In genomic region chr17:18815924-18816323, GRCh38 we compare ENCODE assay signal across 6 cellular contexts. TPM values are rescaled to one million over a fixed set of nuclear protein-coding genes. Genes with fewer than 3 reads are reported as not detected.
A peak's percentile ranks its signal among the peaks of the same experiment; 100 is the strongest.
DNase-seq lines count a peak whose midpoint lies in the region; ATAC-seq, FAIRE-seq and TF ChIP-seq lines count a peak whose summit lies in the region.
"Not testable (repeated sequence)": the region's sequence is repeated elsewhere in the genome, so short reads cannot be mapped to it uniquely, and the experiment has no call there.

No MANE protein-coding gene starts in this region.

- H4K8ac ChIP-seq in neuronal stem cell (ENCODE audit: low read depth, low read length), result not testable (repeated sequence)

- H3K79me1 ChIP-seq in neuronal stem cell (ENCODE audit: low read depth, low read length), result not testable (repeated sequence)

- H3K9me3 ChIP-seq in HEK293 (ENCODE audit: control insufficient read depth, insufficient read depth, low read depth, low read length); K562 (replicated peaks; ENCODE audit: control insufficient read depth, insufficient read depth, low read depth, low read length); neuronal stem cell (replicated peaks in 1 of 2; ENCODE audit: control insufficient read depth in 2 of 2, insufficient read depth in 1 of 2, low read depth in 1 of 2, low read length in 2 of 2): not testable (repeated sequence)

- CTCF ChIA-PET in HEK293 (lab: Yijun Ruan, JAX), result interaction anchor here (0.5 to 0.6 kb wide), 2 partner anchors 49 to 190 kb away, joined by 3 read pairs; no protein-coding TSS in a partner anchor
- CTCF ChIA-PET in K562 (lab: Yijun Ruan, JAX; ENCODE audit: low intra/inter-chr PET ratio), result not testable (repeated sequence)

- not testable (repeated sequence) for TF ChIP-seq RAD21 in K562 (CRISPR knock-in tag; conservative IDR thresholded peaks at IDR 0.05 in 1 of 2, IDR thresholded peaks at IDR 0.05 in 1 of 2)

- not testable (repeated sequence) for H3K4me2 ChIP-seq in K562 (ENCODE audit: insufficient read depth, low read length); neuronal stem cell (ENCODE audit: insufficient read depth, low read length, poor library complexity, severe bottlenecking)

- H3K36me3 ChIP-seq in HEK293 (ENCODE audit: control insufficient read depth in 2 of 2, insufficient read depth in 1 of 2, low read length in 2 of 2); K562 (ENCODE audit: control insufficient read depth, insufficient read depth, low read length); neuronal stem cell (replicated peaks in 1 of 2; ENCODE audit: control insufficient read depth in 2 of 2, insufficient read depth in 2 of 2, low read length in 2 of 2): not testable (repeated sequence)

- not testable (repeated sequence) for BruUV-seq in K562 (replicated peaks; lab: Mats Ljungman, UMichigan)

- H3K9ac ChIP-seq in K562 (ENCODE audit: insufficient read depth in 1 of 2, low read depth in 2 of 2, low read length in 2 of 2); neuronal stem cell (ENCODE audit: low read depth, low read length, poor library complexity): not testable (repeated sequence)

- intact Hi-C loops in K562 (cut with micrococcal nuclease), result loop anchor here (10.0 kb wide), 1 partner anchor 139 kb away; the partner anchor contains the start of gene SLC5A10

- not testable (repeated sequence) for TF ChIP-seq CTCF in HEK293 (tag by site-specific recombination; IDR thresholded peaks at IDR 0.05); K562 (IDR thresholded peaks at IDR 0.05 in 2 of 3, conservative IDR thresholded peaks at IDR 0.05 in 1 of 3; ENCODE audit: insufficient read depth in 2 of 3, low read depth in 1 of 3, low read length in 3 of 3)

- H3K79me2 ChIP-seq in K562 (ENCODE audit: control insufficient read depth, insufficient read depth, low read length), result not testable (repeated sequence)

- not testable (repeated sequence) for H2BK5ac ChIP-seq in neuronal stem cell (ENCODE audit: low read length)

- 0% methylated on average over 3 of the region's 3 CpGs for WGBS in K562 (ENCODE audit: insufficient coverage, low coverage, missing lambda C conversion rate)
- no CpG with 5 or more reads among the region's 3 CpGs for WGBS in neuronal stem cell (ENCODE audit: extremely low coverage in 2 of 2, insufficient read length in 2 of 2, insufficient replicate concordance in 1 of 2), 2 donors

- H3K14ac ChIP-seq in neuronal stem cell (ENCODE audit: low read length), result not testable (repeated sequence)

- H3K18ac ChIP-seq in neuronal stem cell (ENCODE audit: low read length), result not testable (repeated sequence)

- peak; percentile 6 for DNase-seq in NCI-H82 treated with DMSO at 0.1 percent for 48 hours (lab: John Stamatoyannopoulos, UW; ENCODE audit: unreplicated experiment)
- DNase-seq in OCI-M1 (lab: John Stamatoyannopoulos, UW), result peak; percentile 62
- DNase-seq in K562 (ENCODE audit: extremely low read depth in 1 of 4, low spot score in 3 of 4), result peak in 3 of 4 experiments; percentile 3 to 59 (median 3)
- peak; percentile 39 to 62 for DNase-seq in erythroblast (lab: John Stamatoyannopoulos, UW)
- DNase-seq in neuronal stem cell (ENCODE audit: low spot score), result not testable (repeated sequence)

- H4K20me1 ChIP-seq in K562 (replicated peaks; ENCODE audit: control insufficient read depth, insufficient read depth, low read length), result not testable (repeated sequence)

- peak; percentile 81 for ATAC-seq in K562

- H2BK120ac ChIP-seq in neuronal stem cell (ENCODE audit: low read depth, low read length), result not testable (repeated sequence)

- POLR2A ChIA-PET in HEK293 (lab: Yijun Ruan, JAX), result not testable (repeated sequence)
- POLR2A ChIA-PET in K562 (lab: Yijun Ruan, JAX), result interaction anchor here (1.0 kb wide), 1 partner anchor 43 kb away, joined by 3 read pairs; no protein-coding TSS in a partner anchor

- not testable (repeated sequence) for H3K9me1 ChIP-seq in K562 (ENCODE audit: control insufficient read depth, insufficient read depth, low read length)

- not testable (repeated sequence) for H2AK5ac ChIP-seq in neuronal stem cell (ENCODE audit: low read depth, low read length)

- H4K91ac ChIP-seq in neuronal stem cell (ENCODE audit: low read depth, low read length, poor library complexity), result not testable (repeated sequence)

- in situ Hi-C loops in K562 (cut with MboI), result not testable (repeated sequence)

- not testable (repeated sequence) for H3K27me3 ChIP-seq in K562 (ENCODE audit: control insufficient read depth in 2 of 2, insufficient read depth in 2 of 2, low read length in 2 of 2); neuronal stem cell (ENCODE audit: control insufficient read depth in 3 of 3, insufficient read depth in 3 of 3, low read depth in 1 of 3, low read length in 3 of 3)

- TF ChIP-seq POLR2A in K562 (conservative IDR thresholded peaks at IDR 0.05); erythroblast (IDR thresholded peaks at IDR 0.05; ENCODE audit: low read length): not testable (repeated sequence)

- H3K4me1 ChIP-seq in HEK293 (ENCODE audit: control insufficient read depth, insufficient read depth, low read length); K562 (replicated peaks in 1 of 2; ENCODE audit: control insufficient read depth in 2 of 2, insufficient read depth in 2 of 2, low read length in 2 of 2); neuronal stem cell (ENCODE audit: control insufficient read depth in 2 of 2, insufficient read depth in 1 of 2, low read depth in 1 of 2, low read length in 2 of 2): not testable (repeated sequence)

- not testable (repeated sequence) for TF ChIP-seq EP300 in K562 (IDR thresholded peaks at IDR 0.05; ENCODE audit: low read length)

- not testable (repeated sequence) for H2BK12ac ChIP-seq in neuronal stem cell (ENCODE audit: low read length)

- not testable (repeated sequence) for H3K4me3 ChIP-seq in HEK293 (ENCODE audit: low read depth, low read length); K562; neuronal stem cell (ENCODE audit: low read length in 2 of 2)

- peak; percentile 29 for FAIRE-seq in K562 (lab: Jason Lieb, UNC)

- H3K23ac ChIP-seq in neuronal stem cell (ENCODE audit: low read depth, low read length, poor library complexity), result not testable (repeated sequence)

- H2BK15ac ChIP-seq in neuronal stem cell (ENCODE audit: low read length), result not testable (repeated sequence)

- H2AFZ ChIP-seq in K562 (ENCODE audit: low read depth, low read length) (peak overlapping the region; percentile 76), neuronal stem cell (ENCODE audit: low read length) (peak overlapping the region; percentile 78)

- H3K27ac ChIP-seq in HEK293 (ENCODE audit: extremely low read depth, low read depth, low read length); neuronal stem cell (replicated peaks; ENCODE audit: low read length): not testable (repeated sequence)
- peak overlapping the region; percentile 62 for H3K27ac ChIP-seq in K562 (ENCODE audit: extremely low read depth, low read depth, low read length)

- H3K4ac ChIP-seq in neuronal stem cell (ENCODE audit: low read length), result not testable (repeated sequence)

RNA-seq across cellular contexts. Expression of gene TVP23B, which starts 34.9 kb away (rescaled TPM):
- 25.6 and 75.8 TPM in 2 replicates for total RNA-seq in K562 (2011; cell fraction: chromatin; rRNA removed; ENCODE audit: low replicate concordance)
- total RNA-seq in K562 (2011; cell fraction: nucleolus; rRNA removed), result 13.7 and 16.3 TPM in 2 replicates
- total RNA-seq in K562 (2011; cell fraction: nucleoplasm; rRNA removed), result 48.4 and 58.1 TPM in 2 replicates
- total RNA-seq in K562 (2014; rRNA removed) (10.0 and 12.9 TPM in 2 replicates), K562 (2014; rRNA removed; fragmentation: Illumina TruSeq; extraction: Trizol) (25.0 and 28.9 TPM in 2 replicates), K562 (2015; rRNA removed; fragmentation: Illumina TruSeq; extraction: Trizol) (13.0 and 15.8 TPM in 2 replicates), K562 (2021) (10.4 and 14.6 TPM in 2 replicates)
- polyA plus RNA-seq in K562 (2011; rRNA removed) (17.4 and 21.1 TPM in 2 replicates), K562 (2014; fragmentation: Illumina TruSeq; extraction: Trizol) (11.0 and 12.8 TPM in 2 replicates), K562 (2014; fragmentation: Nextera tagmentation; extraction: Ambion mirVana) (10 to 100 TPM; 43.0 to 52.8 TPM), K562 (2014; rRNA removed) (13.2 and 14.1 TPM in 2 replicates)
- polyA plus RNA-seq in K562 (2011; cell fraction: cytosol; rRNA removed), result 2.0 and 7.7 TPM in 2 replicates
- polyA plus RNA-seq in K562 (2011; cell fraction: nucleus; rRNA removed), result 4.0 and 7.2 TPM in 2 replicates
- 10.1 and 11.8 TPM in 2 replicates for polyA plus RNA-seq in K562 (2012)
- polyA minus RNA-seq in K562 (2011; rRNA and poly(A)+ RNA removed), result 40.4 and 53.0 TPM in 2 replicates
- polyA minus RNA-seq in K562 (2011; cell fraction: cytosol; rRNA and poly(A)+ RNA removed), result 13.1 and 13.6 TPM in 2 replicates
- 9.8 and 22.5 TPM in 2 replicates for polyA minus RNA-seq in K562 (2011; cell fraction: nucleus; rRNA and poly(A)+ RNA removed)
- 11.8 TPM for polyA plus RNA-seq in neuronal stem cell (2013, experiment 1 of 2)
- 11.3 TPM for polyA plus RNA-seq in neuronal stem cell (2013, experiment 2 of 2)

RNA-seq across cellular contexts. Expression of gene PRPSAP2, which starts 42.0 kb away (rescaled TPM):
- 52.7 and 76.0 TPM in 2 replicates for total RNA-seq in K562 (2011; cell fraction: chromatin; rRNA removed; ENCODE audit: low replicate concordance)
- total RNA-seq in K562 (2011; cell fraction: nucleolus; rRNA removed), result 28.8 and 38.0 TPM in 2 replicates
- 38.1 and 54.2 TPM in 2 replicates for total RNA-seq in K562 (2011; cell fraction: nucleoplasm; rRNA removed)
- total RNA-seq in K562 (2014; rRNA removed) (40.0 and 47.8 TPM in 2 replicates), K562 (2014; rRNA removed; fragmentation: Illumina TruSeq; extraction: Trizol) (41.6 and 50.4 TPM in 2 replicates), K562 (2015; rRNA removed; fragmentation: Illumina TruSeq; extraction: Trizol) (33.1 and 34.1 TPM in 2 replicates), K562 (2021) (32.8 TPM in 2 replicates)
- polyA plus RNA-seq in K562 (2011; rRNA removed) (43.4 and 56.7 TPM in 2 replicates), K562 (2014; fragmentation: Illumina TruSeq; extraction: Trizol) (39.2 and 42.1 TPM in 2 replicates), K562 (2014; fragmentation: Nextera tagmentation; extraction: Ambion mirVana) (10 to 100 TPM; 15.5 to 23.1 TPM), K562 (2014; rRNA removed) (35.7 and 40.5 TPM in 2 replicates)
- polyA plus RNA-seq in K562 (2011; cell fraction: cytosol; rRNA removed), result 15.9 and 21.6 TPM in 2 replicates
- polyA plus RNA-seq in K562 (2011; cell fraction: nucleus; rRNA removed), result 17.0 and 20.4 TPM in 2 replicates
- 27.9 and 42.2 TPM in 2 replicates for polyA plus RNA-seq in K562 (2012)
- polyA minus RNA-seq in K562 (2011; rRNA and poly(A)+ RNA removed), result 52.4 and 54.5 TPM in 2 replicates
- polyA minus RNA-seq in K562 (2011; cell fraction: cytosol; rRNA and poly(A)+ RNA removed), result 22.2 and 29.2 TPM in 2 replicates
- 23.8 and 30.8 TPM in 2 replicates for polyA minus RNA-seq in K562 (2011; cell fraction: nucleus; rRNA and poly(A)+ RNA removed)
- polyA plus RNA-seq in neuronal stem cell (2013, experiment 1 of 2), result 52.4 TPM
- polyA plus RNA-seq in neuronal stem cell (2013, experiment 2 of 2), result 52.5 TPM
